ENCODE assay signal across 28 cellular contexts in the genomic region with DNA sequence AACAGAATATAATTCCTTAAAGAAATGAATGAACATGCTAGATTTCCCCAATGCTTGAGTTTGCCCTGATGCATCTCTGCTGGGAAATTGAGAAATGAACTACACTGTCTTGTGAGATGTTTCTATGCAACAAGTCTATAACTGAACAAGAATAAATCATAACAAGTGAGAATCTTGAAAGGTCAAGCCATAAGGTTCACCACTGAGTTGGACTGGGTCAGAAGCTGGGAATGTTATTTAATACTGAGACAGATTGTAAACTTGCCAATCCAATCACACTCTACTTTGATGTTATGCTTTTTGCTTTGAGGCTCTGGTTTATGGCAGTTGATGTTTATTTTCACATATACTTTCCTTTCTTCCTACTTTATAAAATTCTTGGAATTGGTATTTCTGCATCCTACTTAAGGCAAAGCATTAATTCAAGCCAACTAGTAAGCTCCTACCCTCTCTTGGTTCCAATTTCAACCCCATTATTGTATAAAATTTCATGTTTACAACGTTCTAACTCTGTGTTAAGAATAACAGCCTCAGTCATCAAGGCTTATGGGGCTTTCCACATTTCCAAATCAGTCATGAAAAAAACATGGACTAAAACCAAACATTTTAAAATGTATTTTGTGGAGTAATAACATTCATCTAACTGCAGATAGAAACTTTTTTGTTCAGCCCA.
"Had no signal": no experiment of that assay in that cellular context is flagged by ENCODE, and none has a peak within 500 bp of the region (broad histone marks: within the 10 kb centered on the region; RNA-seq: fewer than 3 reads in every experiment).

No MANE protein-coding gene starts in this region.

- H3K4me1 ChIP-seq: sigmoid colon, uterus had no signal

- H3K9me3 ChIP-seq: ascending aorta, sigmoid colon, tibial nerve, uterus had no signal

- ATAC-seq: esophagus mucosa, left lobe of liver had no signal

- H3K27me3 ChIP-seq: ascending aorta, sigmoid colon, tibial nerve, uterus had no signal

- H3K4me3 ChIP-seq: ascending aorta, sigmoid colon, tibial nerve, uterus had no signal

- DNase-seq: activated CD4-positive, alpha-beta T cell treated with anti-CD3 and anti-CD28 coated beads for 1 hour; activated CD8-positive, alpha-beta memory T cell treated with anti-CD3 and anti-CD28 coated beads for 24 hours; activated CD8-positive, alpha-beta memory T cell treated with anti-CD3 and anti-CD28 coated beads, Interleukin-2, amount 50 U/mL, for 48 hours; activated effector memory CD4-positive, alpha-beta T cell treated with Interleukin-2 at 50 U/mL for 16 hours; activated naive CD4-positive, alpha-beta T cell treated with anti-CD3 and anti-CD28 coated beads, Interleukin-2, amount 10 ng/mL, durations not matched to agents 7 days and 5 days; activated T-cell treated with anti-CD3 and anti-CD28 coated beads, Interleukin-2, amount 50 U/mL, for 48 hours; cerebellar nuclear complex; effector CD8-positive, alpha-beta T cell; foreskin fibroblast; glutamatergic neuron; hippocampal formation; mammary epithelial cell; midbrain; nephron progenitor cell; occipital lobe; posterior cingulate gyrus; sigmoid colon; stimulated activated CD4-positive, alpha-beta T cell treated with anti-CD3 and anti-CD28 coated beads, Interleukin-12 subunit alpha, Interleukin-12 subunit beta, amount 100 ng/mL, for 4 hours; stimulated activated CD4-positive, alpha-beta T cell treated with anti-CD3 and anti-CD28 coated beads, Interleukin-1b, Interleukin-23, amount 100 ng/mL, for 48 hours; stimulated activated naive CD4-positive, alpha-beta T cell treated with Interleukin-2 at 50 U/mL for 16 hours; substantia nigra; T-helper 2 cell; uterus; WERI-Rb-1 had no signal

- H3K36me3 ChIP-seq: ascending aorta, sigmoid colon, tibial nerve, uterus, WERI-Rb-1 had no signal
